30 cellular contexts compared by ENCODE assay signal in genomic region chr4:182320092-182320491, GRCh38.
"Had no signal": no experiment of that assay in that cellular context is flagged by ENCODE, and none has a peak within 500 bp of the region (broad histone marks: within the 10 kb centered on the region; RNA-seq: fewer than 3 reads in every experiment).

No MANE protein-coding gene starts in this region.

- H3K36me3 Mint-ChIP-seq: activated naive CD4-positive, alpha-beta T cell treated with anti-CD3 and anti-CD28 coated beads, Interleukin-2, amount 50 U/mL, for 24 hours; activated naive CD8-positive, alpha-beta T cell treated with anti-CD3 and anti-CD28 coated beads for 36 hours had no signal

- DNase-seq: activated CD4-positive, alpha-beta memory T cell treated with anti-CD3 and anti-CD28 coated beads, Interleukin-2, amount 10 ng/mL, durations not matched to agents 7 days and 5 days; activated CD4-positive, alpha-beta T cell treated with anti-CD3 and anti-CD28 coated beads for 1 hour; activated CD4-positive, alpha-beta T cell treated with anti-CD3 and anti-CD28 coated beads for 4 hours; activated CD4-positive, alpha-beta T cell treated with anti-CD3 and anti-CD28 coated beads, Interleukin-2, amount 10 ng/mL, durations not matched to agents 7 days and 5 days; activated CD4-positive, alpha-beta T cell treated with anti-CD3 and anti-CD28 coated beads, Interleukin-2, amount 50 U/mL, for 4 hours; activated CD8-positive, alpha-beta memory T cell treated with anti-CD3 and anti-CD28 coated beads for 24 hours; activated effector memory CD4-positive, alpha-beta T cell treated with anti-CD3 and anti-CD28 coated beads, Interleukin-2, amount 50 U/mL, for 16 hours; activated naive CD4-positive, alpha-beta T cell treated with anti-CD3 and anti-CD28 coated beads for 36 hours; activated naive CD8-positive, alpha-beta T cell treated with anti-CD3 and anti-CD28 coated beads for 36 hours; activated naive CD8-positive, alpha-beta T cell treated with anti-CD3 and anti-CD28 coated beads, Interleukin-2, amount 50 U/mL, for 24 hours; activated T-cell treated with anti-CD3 and anti-CD28 coated beads, Interleukin-2, amount 50 U/mL, for 48 hours; adrenal gland; amygdala; aorta; body of pancreas; caudate nucleus; cortex of kidney; dermis blood vessel endothelial cell; effector CD4-positive, alpha-beta T cell; effector memory CD8-positive, alpha-beta T cell; erythroblast; foreskin keratinocyte; gastrocnemius medialis; glutamatergic neuron; heart left ventricle; T-helper 2 cell had no signal

- H3K9me3 Mint-ChIP-seq: activated CD4-positive, alpha-beta T cell treated with anti-CD3 and anti-CD28 coated beads, Interleukin-2, amount 10 ng/mL, durations not matched to agents 7 days and 5 days had no signal

- H3K27me3 ChIP-seq: adrenal gland, body of pancreas, esophagus muscularis mucosa, foreskin keratinocyte, gastrocnemius medialis, heart left ventricle had no signal

- H3K4me3 ChIP-seq: adrenal gland, body of pancreas, esophagus muscularis mucosa, gastrocnemius medialis, heart left ventricle had no signal

- H3K36me3 ChIP-seq: adrenal gland, esophagus muscularis mucosa, gastrocnemius medialis, heart left ventricle had no signal

- ATAC-seq: activated naive CD8-positive, alpha-beta T cell treated with anti-CD3 and anti-CD28 coated beads, Interleukin-2, amount 50 U/mL, for 24 hours; body of pancreas; effector memory CD8-positive, alpha-beta T cell; foreskin keratinocyte; gastrocnemius medialis; heart left ventricle had no signal

- H3K4me1 Mint-ChIP-seq: activated CD4-positive, alpha-beta memory T cell treated with anti-CD3 and anti-CD28 coated beads, Interleukin-2, amount 10 ng/mL, durations not matched to agents 7 days and 5 days; activated CD4-positive, alpha-beta T cell treated with anti-CD3 and anti-CD28 coated beads, Interleukin-2, amount 10 ng/mL, durations not matched to agents 7 days and 5 days; activated naive CD4-positive, alpha-beta T cell treated with anti-CD3 and anti-CD28 coated beads, Interleukin-2, amount 50 U/mL, for 24 hours; activated naive CD8-positive, alpha-beta T cell treated with anti-CD3 and anti-CD28 coated beads for 36 hours; activated naive CD8-positive, alpha-beta T cell treated with anti-CD3 and anti-CD28 coated beads, Interleukin-2, amount 50 U/mL, for 24 hours had no signal

- H3K27ac ChIP-seq: adrenal gland, body of pancreas, esophagus muscularis mucosa, foreskin keratinocyte, gastrocnemius medialis, heart left ventricle had no signal

- H3K4me3 Mint-ChIP-seq: activated CD4-positive, alpha-beta memory T cell treated with anti-CD3 and anti-CD28 coated beads, Interleukin-2, amount 10 ng/mL, durations not matched to agents 7 days and 5 days; activated CD4-positive, alpha-beta T cell treated with anti-CD3 and anti-CD28 coated beads, Interleukin-2, amount 10 ng/mL, durations not matched to agents 7 days and 5 days; activated naive CD4-positive, alpha-beta T cell treated with anti-CD3 and anti-CD28 coated beads for 36 hours; activated naive CD4-positive, alpha-beta T cell treated with anti-CD3 and anti-CD28 coated beads, Interleukin-2, amount 50 U/mL, for 24 hours; activated naive CD8-positive, alpha-beta T cell treated with anti-CD3 and anti-CD28 coated beads for 36 hours; activated naive CD8-positive, alpha-beta T cell treated with anti-CD3 and anti-CD28 coated beads, Interleukin-2, amount 50 U/mL, for 24 hours; activated T-helper 1 cell treated with anti-CD3 and anti-CD28 coated beads, Interleukin-12 subunit alpha, Interleukin-12 subunit beta, Interleukin-2, Interleukin-4 antibody, amounts not matched to agents 30 ng/mL and 10 ng/mL and 1 ng/mL, durations not matched to agents 14 hours and 24 hours and 36 hours; effector memory CD8-positive, alpha-beta T cell had no signal

- H3K27ac Mint-ChIP-seq: activated CD4-positive, alpha-beta memory T cell treated with anti-CD3 and anti-CD28 coated beads, Interleukin-2, amount 10 ng/mL, durations not matched to agents 7 days and 5 days; activated CD4-positive, alpha-beta T cell treated with anti-CD3 and anti-CD28 coated beads, Interleukin-2, amount 10 ng/mL, durations not matched to agents 7 days and 5 days; activated naive CD4-positive, alpha-beta T cell treated with anti-CD3 and anti-CD28 coated beads for 36 hours; activated naive CD4-positive, alpha-beta T cell treated with anti-CD3 and anti-CD28 coated beads, Interleukin-2, amount 50 U/mL, for 24 hours; activated naive CD8-positive, alpha-beta T cell treated with anti-CD3 and anti-CD28 coated beads for 36 hours; activated naive CD8-positive, alpha-beta T cell treated with anti-CD3 and anti-CD28 coated beads, Interleukin-2, amount 50 U/mL, for 24 hours; activated T-helper 1 cell treated with anti-CD3 and anti-CD28 coated beads, Interleukin-12 subunit alpha, Interleukin-12 subunit beta, Interleukin-2, Interleukin-4 antibody, amounts not matched to agents 30 ng/mL and 10 ng/mL and 1 ng/mL, durations not matched to agents 14 hours and 24 hours and 36 hours; activated T-helper 2 cell treated with anti-CD3 and anti-CD28 coated beads, Interferon-gamma antibody, Interleukin-2, Interleukin-4, amounts not matched to agents 10 μg/mL and 5 μg/mL and 100 μg/mL, durations not matched to agents 14 hours and 24 hours and 36 hours; effector memory CD8-positive, alpha-beta T cell had no signal

- H3K9me3 ChIP-seq: body of pancreas had no signal

- H3K27me3 Mint-ChIP-seq: activated CD4-positive, alpha-beta memory T cell treated with anti-CD3 and anti-CD28 coated beads, Interleukin-2, amount 10 ng/mL, durations not matched to agents 7 days and 5 days; activated CD4-positive, alpha-beta T cell treated with anti-CD3 and anti-CD28 coated beads, Interleukin-2, amount 10 ng/mL, durations not matched to agents 7 days and 5 days; activated naive CD4-positive, alpha-beta T cell treated with anti-CD3 and anti-CD28 coated beads, Interleukin-2, amount 50 U/mL, for 24 hours; activated naive CD8-positive, alpha-beta T cell treated with anti-CD3 and anti-CD28 coated beads for 36 hours; activated naive CD8-positive, alpha-beta T cell treated with anti-CD3 and anti-CD28 coated beads, Interleukin-2, amount 50 U/mL, for 24 hours; effector memory CD8-positive, alpha-beta T cell had no signal

- H3K4me1 ChIP-seq: adrenal gland, body of pancreas, esophagus muscularis mucosa, gastrocnemius medialis, heart left ventricle had no signal
